Comparison of ENCODE assay signal across 1 cellular context in the genomic region with DNA sequence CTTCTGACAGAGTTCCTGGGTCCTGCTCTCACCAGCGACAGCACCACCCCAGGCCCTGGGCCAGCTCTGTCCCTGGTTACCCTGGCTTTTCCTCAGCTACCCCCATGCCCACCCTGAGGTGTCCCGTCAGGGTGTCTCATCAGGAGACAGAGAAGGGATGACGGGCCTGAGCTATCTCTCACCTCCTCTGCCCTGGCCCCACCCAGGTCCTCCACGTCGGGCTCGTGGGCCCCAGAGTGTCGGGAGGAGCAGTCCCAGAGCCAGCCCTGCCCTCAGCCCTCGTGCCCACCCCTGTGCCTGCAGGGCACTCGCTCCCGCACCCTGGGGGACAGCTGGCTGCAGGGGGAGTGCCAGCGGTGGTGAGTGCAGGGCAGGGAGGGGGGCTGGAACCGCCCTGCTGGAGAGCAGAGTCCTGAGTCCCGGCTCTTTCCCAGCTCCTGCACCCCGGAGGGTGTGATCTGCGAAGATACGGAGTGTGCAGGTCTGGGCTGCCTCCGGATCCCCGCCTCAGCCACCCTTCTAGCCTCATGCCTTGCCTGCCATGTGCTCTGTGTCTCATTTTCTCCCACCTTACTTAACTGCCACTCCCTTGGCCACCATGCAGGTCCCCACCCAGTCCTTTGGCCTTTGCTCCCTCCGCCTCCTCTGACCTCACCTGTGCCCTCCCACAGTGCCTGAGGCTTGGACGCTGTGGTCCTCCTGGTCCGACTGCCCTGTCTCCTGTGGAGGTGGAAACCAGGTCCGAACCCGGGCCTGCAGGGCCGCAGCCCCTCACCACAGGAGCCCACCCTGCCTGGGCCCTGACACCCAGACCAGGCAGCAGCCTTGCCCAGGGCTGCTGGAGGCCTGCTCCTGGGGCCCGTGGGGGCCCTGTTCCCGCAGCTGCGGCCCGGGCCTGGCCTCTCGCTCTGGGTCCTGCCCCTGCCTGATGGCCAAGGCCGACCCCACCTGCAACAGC.
TF ChIP-seq lines count a peak whose summit lies in the region.

No MANE protein-coding gene starts in this region.

TF ChIP-seq in K562, 482 proteins besides CTCF, POLR2A, EP300 and RAD21:
- TF ChIP-seq ZNF766 (CRISPR knock-in tag; conservative IDR thresholded peaks at IDR 0.05) (no peak), MECOM (CRISPR knock-in tag; IDR thresholded peaks at IDR 0.05) (no peak), TFAM (CRISPR knock-in tag; conservative IDR thresholded peaks at IDR 0.05) (no peak), ZNF224 (CRISPR knock-in tag; IDR thresholded peaks at IDR 0.05) (peak; percentile 63; the same call in 1 of the 2 replicates), ZNF121 (CRISPR knock-in tag; conservative IDR thresholded peaks at IDR 0.05) (0 out of 2 replicates have a peak, but pooled peaks have one; percentile 8), MAX (CRISPR knock-in tag; IDR thresholded peaks at IDR 0.05) (peak; percentile 50; the same call in 1 of the 2 replicates), TRIM25 (IDR thresholded peaks at IDR 0.05; ENCODE audit: borderline replicate concordance) (no peak), ETS2 (tag; IDR thresholded peaks at IDR 0.05; ENCODE audit: borderline replicate concordance, poor library complexity, severe bottlenecking) (no peak), MEIS2 (IDR thresholded peaks at IDR 0.05; ENCODE audit: partially characterized antibody) (no peak), E2F6 (IDR thresholded peaks at IDR 0.05; ENCODE audit: borderline replicate concordance in 1 of 2, extremely low read depth in 1 of 2, insufficient read depth in 1 of 2, insufficient read length in 1 of 2, low read depth in 1 of 2, low read length in 1 of 2, poor library complexity in 1 of 2, severe bottlenecking in 1 of 2) (peak; percentile 45 to 73), MLX (CRISPR knock-in tag; conservative IDR thresholded peaks at IDR 0.05) (no peak), L3MBTL2 (IDR thresholded peaks at IDR 0.05) (peak; percentile 70; the same call in 1 of the 2 replicates), PPARD (CRISPR knock-in tag; IDR thresholded peaks at IDR 0.05) (no peak), RBFOX2 (IDR thresholded peaks at IDR 0.05; ENCODE audit: low read depth, low read length) (no peak), PHB2 (IDR thresholded peaks at IDR 0.05; ENCODE audit: low read depth) (no peak), KLF13 (tag; IDR thresholded peaks at IDR 0.05; ENCODE audit: borderline replicate concordance, low read depth) (no peak), ZNF584 (CRISPR knock-in tag; IDR thresholded peaks at IDR 0.05; ENCODE audit: low read depth) (no peak), ZNF408 (CRISPR knock-in tag; IDR thresholded peaks at IDR 0.05; ENCODE audit: low read depth) (no peak)
- TF ChIP-seq, protein P1, sequence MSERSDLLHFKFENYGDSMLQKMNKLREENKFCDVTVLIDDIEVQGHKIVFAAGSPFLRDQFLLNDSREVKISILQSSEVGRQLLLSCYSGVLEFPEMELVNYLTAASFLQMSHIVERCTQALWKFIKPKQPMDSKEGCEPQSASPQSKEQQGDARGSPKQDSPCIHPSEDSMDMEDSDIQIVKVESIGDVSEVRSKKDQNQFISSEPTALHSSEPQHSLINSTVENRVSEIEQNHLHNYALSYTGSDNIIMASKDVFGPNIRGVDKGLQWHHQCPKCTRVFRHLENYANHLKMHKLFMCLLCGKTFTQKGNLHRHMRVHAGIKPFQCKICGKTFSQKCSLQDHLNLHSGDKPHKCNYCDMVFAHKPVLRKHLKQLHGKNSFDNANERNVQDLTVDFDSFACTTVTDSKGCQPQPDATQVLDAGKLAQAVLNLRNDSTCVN (CRISPR knock-in tag; IDR thresholded peaks at IDR 0.05), result no peak
- TF ChIP-seq, protein P2, sequence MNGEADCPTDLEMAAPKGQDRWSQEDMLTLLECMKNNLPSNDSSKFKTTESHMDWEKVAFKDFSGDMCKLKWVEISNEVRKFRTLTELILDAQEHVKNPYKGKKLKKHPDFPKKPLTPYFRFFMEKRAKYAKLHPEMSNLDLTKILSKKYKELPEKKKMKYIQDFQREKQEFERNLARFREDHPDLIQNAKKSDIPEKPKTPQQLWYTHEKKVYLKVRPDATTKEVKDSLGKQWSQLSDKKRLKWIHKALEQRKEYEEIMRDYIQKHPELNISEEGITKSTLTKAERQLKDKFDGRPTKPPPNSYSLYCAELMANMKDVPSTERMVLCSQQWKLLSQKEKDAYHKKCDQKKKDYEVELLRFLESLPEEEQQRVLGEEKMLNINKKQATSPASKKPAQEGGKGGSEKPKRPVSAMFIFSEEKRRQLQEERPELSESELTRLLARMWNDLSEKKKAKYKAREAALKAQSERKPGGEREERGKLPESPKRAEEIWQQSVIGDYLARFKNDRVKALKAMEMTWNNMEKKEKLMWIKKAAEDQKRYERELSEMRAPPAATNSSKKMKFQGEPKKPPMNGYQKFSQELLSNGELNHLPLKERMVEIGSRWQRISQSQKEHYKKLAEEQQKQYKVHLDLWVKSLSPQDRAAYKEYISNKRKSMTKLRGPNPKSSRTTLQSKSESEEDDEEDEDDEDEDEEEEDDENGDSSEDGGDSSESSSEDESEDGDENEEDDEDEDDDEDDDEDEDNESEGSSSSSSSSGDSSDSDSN (IDR thresholded peaks at IDR 0.05; ENCODE audit: borderline replicate concordance in 1 of 2, low read depth in 2 of 2, low read length in 2 of 2), result 0 out of 4 replicates have a peak, but pooled peaks of 1 of the 2 experiments have one; percentile 16
- TF ChIP-seq, protein P3, sequence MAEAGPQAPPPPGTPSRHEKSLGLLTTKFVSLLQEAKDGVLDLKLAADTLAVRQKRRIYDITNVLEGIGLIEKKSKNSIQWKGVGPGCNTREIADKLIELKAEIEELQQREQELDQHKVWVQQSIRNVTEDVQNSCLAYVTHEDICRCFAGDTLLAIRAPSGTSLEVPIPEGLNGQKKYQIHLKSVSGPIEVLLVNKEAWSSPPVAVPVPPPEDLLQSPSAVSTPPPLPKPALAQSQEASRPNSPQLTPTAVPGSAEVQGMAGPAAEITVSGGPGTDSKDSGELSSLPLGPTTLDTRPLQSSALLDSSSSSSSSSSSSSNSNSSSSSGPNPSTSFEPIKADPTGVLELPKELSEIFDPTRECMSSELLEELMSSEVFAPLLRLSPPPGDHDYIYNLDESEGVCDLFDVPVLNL (CRISPR knock-in tag; IDR thresholded peaks at IDR 0.05; ENCODE audit: low read depth), result no peak
TF ChIP-seq in K562: peak in this region for 6.
